ENCODE assay signal across 18 cellular contexts in genomic region chr17:2289878-2290478, GRCh38. TPM values are rescaled to one million over a fixed set of nuclear protein-coding genes. Genes with fewer than 3 reads are reported as not detected.
DNase-seq lines count a peak whose midpoint lies in the region; ATAC-seq, FAIRE-seq and TF ChIP-seq lines count a peak whose summit lies in the region.
"Had no signal": no experiment of that assay in that cellular context is flagged by ENCODE, and none has a peak within 500 bp of the region (broad histone marks: within the 10 kb centered on the region; RNA-seq: fewer than 3 reads in every experiment).

No MANE protein-coding gene starts in this region.

- intact Hi-C loops in upper lobe of right lung (cut with DNase I), result no loop called here

- no peak for TF ChIP-seq RAD21 in A549 (conservative IDR thresholded peaks at IDR 0.05 in 1 of 2, IDR thresholded peaks at IDR 0.05 in 1 of 2)

- POLR2A ChIA-PET in A549 (lab: Yijun Ruan, JAX), result interaction anchor here (0.5 kb wide), 1 partner anchor 12 kb away, joined by 4 read pairs; no protein-coding TSS in a partner anchor

- CTCF ChIA-PET in A549 (lab: Yijun Ruan, JAX), result interaction anchor here (1.3 to 15.2 kb wide), 2 partner anchors 45 to 233 kb away, joined by 3 to 201 read pairs; partner anchors contain the start of gene HIC1

- H3K4me1 ChIP-seq in A549 (no peaks in the 10 kb centered on the region), upper lobe of right lung (no peaks in the 10 kb centered on the region)
- H3K4me1 ChIP-seq: body of pancreas, gastrocnemius medialis, suprapubic skin had no signal

- TF ChIP-seq CTCF in A549 (IDR thresholded peaks at IDR 0.05) (no peak), upper lobe of right lung (IDR thresholded peaks at IDR 0.05) (no peak)

- H3K27ac ChIP-seq in A549, result no peak overlapping the region
- no peak overlapping the region for H3K27ac ChIP-seq in upper lobe of right lung
- H3K27ac ChIP-seq: body of pancreas, gastrocnemius medialis, ovary, suprapubic skin had no signal

- H3K27me3 ChIP-seq in upper lobe of right lung, result no peaks in the 10 kb centered on the region
- H3K27me3 ChIP-seq: body of pancreas, gastrocnemius medialis, ovary, suprapubic skin had no signal

- H3K4me3 ChIP-seq in A549, result no peak overlapping the region
- no peak overlapping the region for H3K4me3 ChIP-seq in upper lobe of right lung
- H3K4me3 ChIP-seq: body of pancreas, gastrocnemius medialis, GM23338, ovary, suprapubic skin had no signal

- WGBS in A549 (ENCODE audit: missing lambda C conversion rate), result 80% methylated on average over 5 of the region's 5 CpGs

- no peak overlapping the region for H3K4me2 ChIP-seq in A549
- H3K4me2 ChIP-seq: GM23338 had no signal

- no peak for TF ChIP-seq EP300 in A549 (IDR thresholded peaks at IDR 0.05)

- ATAC-seq in A549 (no peak), HG02588 (IDR thresholded peaks at IDR 0.05; ENCODE audit: unreplicated experiment) (no peak), upper lobe of right lung (no peak)
- ATAC-seq: body of pancreas, gastrocnemius medialis, GM23338, left lobe of liver had no signal

- FAIRE-seq in A549 (lab: Jason Lieb, UNC) (peak; percentile 67), GM12892 (lab: Jason Lieb, UNC) (peak; percentile 85)
- FAIRE-seq: endothelial cell of umbilical vein had no signal

- H3K9me3 ChIP-seq in A549, result no peaks in the 10 kb centered on the region
- no peaks in the 10 kb centered on the region for H3K9me3 ChIP-seq in upper lobe of right lung
- H3K9me3 ChIP-seq: body of pancreas, gastrocnemius medialis, ovary, suprapubic skin had no signal

- in situ Hi-C loops in SK-MEL-5 (cut with HindIII; ENCODE audit: low pct_unique_long_range_greater_than_20kb, low sequenced_read_pairs), result no loop called here

- no peak for TF ChIP-seq POLR2A in A549 (IDR thresholded peaks at IDR 0.05; ENCODE audit: low read length)
- no peak for TF ChIP-seq POLR2A in GM12892 (IDR thresholded peaks at IDR 0.05; ENCODE audit: low read depth, low read length)

- DNase-seq in A549 (ENCODE audit: low read depth in 1 of 2, low spot score in 1 of 2), result no peak
- DNase-seq in GM12892 (ENCODE audit: insufficient read length), result no peak
- peak; percentile 24 for DNase-seq in SK-MEL-5 (ENCODE audit: low read depth, low spot score)
- DNase-seq in upper lobe of right lung, result no peak
- no peak for DNase-seq in NCI-H526 (lab: John Stamatoyannopoulos, UW)
- DNase-seq: activated naive CD4-positive, alpha-beta T cell treated with anti-CD3 and anti-CD28 coated beads for 36 hours; body of pancreas; cortex of kidney; gastrocnemius medialis; NCI-H1436 treated with DMSO at 0.1 percent for 48 hours; ovary; stimulated activated CD4-positive, alpha-beta T cell treated with anti-CD3 and anti-CD28 coated beads, Interleukin-2, amount 100 ng/mL, for 48 hours; T1000 had no signal

- peaks cover 82% of the 10 kb centered on the region for H3K36me3 ChIP-seq in upper lobe of right lung
- H3K36me3 ChIP-seq: ovary had no signal

TF ChIP-seq in A549, 52 proteins besides CTCF, POLR2A, EP300 and RAD21:
- TF ChIP-seq FOSB (CRISPR knock-in tag; IDR thresholded peaks at IDR 0.05) (no peak), RFX5 (IDR thresholded peaks at IDR 0.05) (peak; percentile 91), ZFP36 (IDR thresholded peaks at IDR 0.05; ENCODE audit: borderline replicate concordance, partially characterized antibody) (no peak), SREBF2 (IDR thresholded peaks at IDR 0.05) (no peak), KDM1A (IDR thresholded peaks at IDR 0.05; ENCODE audit: low read depth) (no peak), JUNB (IDR thresholded peaks at IDR 0.05) (no peak), BHLHE40 (IDR thresholded peaks at IDR 0.05; ENCODE audit: low read depth, low read length) (no peak), ATOH8 (CRISPR knock-in tag; IDR thresholded peaks at IDR 0.05; ENCODE audit: low read depth) (no peak)
TF ChIP-seq in A549: peak in this region for 1.

RNA-seq across cellular contexts. Expression of gene SMG6, which starts 13.6 kb away (rescaled TPM):
- polyA plus RNA-seq in A549 (2011; rRNA removed) (4.7 and 13.1 TPM in 2 replicates), A549 (2017; fragmentation: RNase III; extraction: RNeasy Plus Mini Kit Qiagen cat#74134 plus additional on column Dnase treatment) (17.0 to 17.9 TPM (median 17.2 TPM) in 3 replicates)
- 8.1 and 13.5 TPM in 2 replicates for polyA plus RNA-seq in A549 (2012; cell fraction: cytosol; rRNA removed)
- polyA plus RNA-seq in A549 (2012; cell fraction: nucleus; rRNA removed), result 39.5 and 57.3 TPM in 2 replicates
- polyA minus RNA-seq in A549 (2011; rRNA and poly(A)+ RNA removed), result 43.5 and 48.4 TPM in 2 replicates
- 20.9 TPM for polyA plus RNA-seq in GM12892 (2012; ENCODE audit: missing spikeins)
- total RNA-seq in SK-MEL-5 (2014; rRNA removed; shearing (Covaris generic)), result 10.0 and 14.8 TPM in 2 replicates
- 26.8 and 30.3 TPM in 2 replicates for polyA plus RNA-seq in SK-MEL-5 (2015; cell fraction: cytosol; rRNA removed)
- 16.0 and 19.3 TPM in 2 replicates for polyA plus RNA-seq in SK-MEL-5 (2015; cell fraction: nucleus; rRNA removed)
- 28.8 TPM for total RNA-seq in upper lobe of right lung

RNA-seq across cellular contexts. Expression of gene SRR, which starts 13.8 kb away (rescaled TPM):
- 13.2 and 16.2 TPM in 2 replicates for polyA plus RNA-seq in A549 (2011; rRNA removed)
- polyA plus RNA-seq in A549 (2012; cell fraction: cytosol; rRNA removed), result 6.4 and 8.2 TPM in 2 replicates
- 3.8 and 4.8 TPM in 2 replicates for polyA plus RNA-seq in A549 (2012; cell fraction: nucleus; rRNA removed)
- 14.8 to 21.4 TPM (median 16.7 TPM) in 3 replicates for polyA plus RNA-seq in A549 (2017; fragmentation: RNase III; extraction: RNeasy Plus Mini Kit Qiagen cat#74134 plus additional on column Dnase treatment)
- polyA minus RNA-seq in A549 (2011; rRNA and poly(A)+ RNA removed), result 14.4 and 16.6 TPM in 2 replicates
- polyA plus RNA-seq in GM12892 (2012; ENCODE audit: missing spikeins), result 11.1 TPM
- total RNA-seq in SK-MEL-5 (2014; rRNA removed; shearing (Covaris generic)), result 7.7 and 9.0 TPM in 2 replicates
- 4.3 and 4.5 TPM in 2 replicates for polyA plus RNA-seq in SK-MEL-5 (2015; cell fraction: cytosol; rRNA removed)
- 0.60 and 2.2 TPM in 2 replicates for polyA plus RNA-seq in SK-MEL-5 (2015; cell fraction: nucleus; rRNA removed)
- 6.3 TPM for total RNA-seq in upper lobe of right lung

RNA-seq across cellular contexts. Expression of gene TSR1, which starts 46.3 kb away (rescaled TPM):
- polyA plus RNA-seq in A549 (2011; rRNA removed) (38.3 and 45.7 TPM in 2 replicates), A549 (2017; fragmentation: RNase III; extraction: RNeasy Plus Mini Kit Qiagen cat#74134 plus additional on column Dnase treatment) (84.1 to 93.0 TPM (median 87.8 TPM) in 3 replicates)
- polyA plus RNA-seq in A549 (2012; cell fraction: cytosol; rRNA removed), result 37.6 and 38.7 TPM in 2 replicates
- polyA plus RNA-seq in A549 (2012; cell fraction: nucleus; rRNA removed), result 40.7 and 56.7 TPM in 2 replicates
- polyA minus RNA-seq in A549 (2011; rRNA and poly(A)+ RNA removed), result 62.1 and 63.8 TPM in 2 replicates
- polyA plus RNA-seq in GM12892 (2012; ENCODE audit: missing spikeins), result 38.5 TPM
- 55.6 and 57.1 TPM in 2 replicates for total RNA-seq in SK-MEL-5 (2014; rRNA removed; shearing (Covaris generic))
- polyA plus RNA-seq in SK-MEL-5 (2015; cell fraction: cytosol; rRNA removed), result 48.6 and 64.2 TPM in 2 replicates
- polyA plus RNA-seq in SK-MEL-5 (2015; cell fraction: nucleus; rRNA removed), result 151 and 159 TPM in 2 replicates
- total RNA-seq in upper lobe of right lung, result 17.7 TPM

RNA-seq across cellular contexts. Expression of gene SGSM2, which starts 47.3 kb away (rescaled TPM):
- polyA plus RNA-seq in A549 (2011; rRNA removed), result 24.9 and 37.0 TPM in 2 replicates
- 75.9 and 88.8 TPM in 2 replicates for polyA plus RNA-seq in A549 (2012; cell fraction: cytosol; rRNA removed)
- 512 and 551 TPM in 2 replicates for polyA plus RNA-seq in A549 (2012; cell fraction: nucleus; rRNA removed)
- 45.3 to 55.3 TPM (median 53.3 TPM) in 3 replicates for polyA plus RNA-seq in A549 (2017; fragmentation: RNase III; extraction: RNeasy Plus Mini Kit Qiagen cat#74134 plus additional on column Dnase treatment)
- 29.3 and 30.7 TPM in 2 replicates for polyA minus RNA-seq in A549 (2011; rRNA and poly(A)+ RNA removed)
- 31.4 TPM for polyA plus RNA-seq in GM12892 (2012; ENCODE audit: missing spikeins)
- 32.3 and 33.5 TPM in 2 replicates for total RNA-seq in SK-MEL-5 (2014; rRNA removed; shearing (Covaris generic))
- 24.5 and 28.8 TPM in 2 replicates for polyA plus RNA-seq in SK-MEL-5 (2015; cell fraction: cytosol; rRNA removed)
- polyA plus RNA-seq in SK-MEL-5 (2015; cell fraction: nucleus; rRNA removed), result 359 and 365 TPM in 2 replicates
- 55.0 TPM for total RNA-seq in upper lobe of right lung
